In genomic region chr19:55579766-55580621, GRCh38 we compare ENCODE assay signal across 1 cellular context.
TF ChIP-seq lines count a peak whose summit lies in the region.

No MANE protein-coding gene starts in this region.

TF ChIP-seq in endothelial cell of umbilical vein, 7 proteins besides CTCF, POLR2A, EP300 and RAD21:
- TF ChIP-seq MYC (IDR thresholded peaks at IDR 0.05; ENCODE audit: low read depth, low read length) (no peak), FOS (IDR thresholded peaks at IDR 0.05; ENCODE audit: borderline replicate concordance, insufficient read depth, low read length) (no peak), EZH2 (IDR thresholded peaks at IDR 0.05; ENCODE audit: borderline replicate concordance, low read depth, low read length, severe bottlenecking) (no peak), JUN (IDR thresholded peaks at IDR 0.05; ENCODE audit: borderline replicate concordance, insufficient read depth, insufficient read length, low read depth) (no peak), POLR2AphosphoS5 (IDR thresholded peaks at IDR 0.05; ENCODE audit: insufficient read depth, low read depth, low read length) (no peak), MAX (IDR thresholded peaks at IDR 0.05; ENCODE audit: insufficient read depth, insufficient read length) (no peak), GATA2 (IDR thresholded peaks at IDR 0.05; ENCODE audit: insufficient read depth, insufficient read length, low read depth, low read length) (no peak)
TF ChIP-seq in endothelial cell of umbilical vein: peak in this region for 0.
